Comparison of ENCODE assay signal across 28 cellular contexts in genomic region chr3:185699927-185700326, GRCh38.
"Had no signal": no experiment of that assay in that cellular context is flagged by ENCODE, and none has a peak within 500 bp of the region (broad histone marks: within the 10 kb centered on the region; RNA-seq: fewer than 3 reads in every experiment).

No MANE protein-coding gene starts in this region.

- H3K4me1 ChIP-seq: breast epithelium, SJCRH30 had no signal

- H3K4me3 ChIP-seq: breast epithelium, Peyer's patch, SJCRH30, SK-N-MC had no signal

- H3K27ac ChIP-seq: breast epithelium, Peyer's patch, SJCRH30, SK-N-MC, WERI-Rb-1 had no signal

- H3K9me3 ChIP-seq: breast epithelium, Peyer's patch, SJCRH30 had no signal

- DNase-seq: activated CD4-positive, alpha-beta memory T cell treated with anti-CD3 and anti-CD28 coated beads, Interleukin-2, amount 10 ng/mL, durations not matched to agents 7 days and 5 days; activated CD4-positive, alpha-beta T cell treated with anti-CD3 and anti-CD28 coated beads for 1 hour; activated CD4-positive, alpha-beta T cell treated with anti-CD3 and anti-CD28 coated beads for 48 hours; activated CD4-positive, CD25-positive, alpha-beta regulatory T cell; activated CD8-positive, alpha-beta memory T cell treated with anti-CD3 and anti-CD28 coated beads for 24 hours; activated CD8-positive, alpha-beta memory T cell treated with anti-CD3 and anti-CD28 coated beads, Interleukin-2, amount 10 ng/mL, durations not matched to agents 7 days and 5 days; activated CD8-positive, alpha-beta memory T cell treated with anti-CD3 and anti-CD28 coated beads, Interleukin-2, amount 50 U/mL, for 48 hours; activated effector memory CD4-positive, alpha-beta T cell treated with Interleukin-2 at 50 U/mL for 16 hours; activated naive CD4-positive, alpha-beta T cell treated with anti-CD3 and anti-CD28 coated beads, Interleukin-2, amount 10 ng/mL, durations not matched to agents 7 days and 5 days; activated naive CD8-positive, alpha-beta T cell treated with anti-CD3 and anti-CD28 coated beads, Interleukin-2, amount 50 U/mL, for 24 hours; activated T-cell treated with anti-CD3 and anti-CD28 coated beads, Interleukin-2, amount 50 U/mL, for 48 hours; NCI-H1105; NCI-H1417 treated with DMSO at 0.1 percent for 48 hours; NCI-H1694; NCI-H1930; NCI-H2081 treated with DMSO at 0.1 percent for 48 hours; NCI-H510A; NCI-H526; NCI-H748 treated with DMSO at 0.1 percent for 48 hours; NK-92 treated with Interleukin-12 subunit alpha and Interleukin-12 subunit beta, amount 100 ng/mL, for 24 hours; PC-3; Peyer's patch; RPMI8226; SJCRH30; T1000; WERI-Rb-1 had no signal

- H3K36me3 ChIP-seq: breast epithelium, Peyer's patch, SJCRH30, WERI-Rb-1 had no signal

- H3K27me3 ChIP-seq: breast epithelium, Peyer's patch, SJCRH30 had no signal
